ENCODE assay signal across 1 cellular context in the genomic region with DNA sequence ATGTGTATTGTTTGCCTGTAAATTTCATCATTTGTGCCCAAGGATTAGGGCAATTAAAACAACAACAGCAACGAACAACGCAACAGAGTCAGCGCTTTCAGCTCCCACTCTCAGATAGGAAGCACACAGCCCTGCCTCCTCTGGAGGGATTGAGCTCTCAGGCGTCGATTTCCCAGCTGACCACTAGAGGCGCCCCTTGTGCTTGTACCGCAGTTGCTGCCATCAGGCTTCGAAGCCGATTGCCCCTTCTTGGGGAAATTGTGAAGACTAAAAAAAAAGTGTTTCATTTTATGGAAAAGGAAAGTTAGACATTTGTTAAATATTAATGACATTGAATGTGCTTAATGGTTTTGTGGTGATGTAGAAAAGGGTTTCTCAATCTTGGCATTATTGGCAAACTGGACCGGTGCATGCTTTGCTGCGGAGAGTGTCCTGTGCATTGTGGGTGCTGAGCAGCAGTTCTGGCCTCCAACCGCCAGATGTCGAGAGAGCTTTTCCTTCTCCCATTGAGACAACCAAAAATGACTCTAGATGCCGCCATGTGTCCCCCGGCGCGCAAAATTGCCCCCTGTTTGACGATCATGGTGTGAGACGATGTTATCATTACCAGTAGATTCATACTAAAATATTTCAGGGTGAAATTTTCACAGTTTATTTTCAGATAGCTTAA.
TF ChIP-seq lines count a peak whose summit lies in the region.

No MANE protein-coding gene starts in this region.

TF ChIP-seq in GM12878, 131 proteins besides CTCF, POLR2A, EP300 and RAD21:
- TF ChIP-seq, protein P1, sequence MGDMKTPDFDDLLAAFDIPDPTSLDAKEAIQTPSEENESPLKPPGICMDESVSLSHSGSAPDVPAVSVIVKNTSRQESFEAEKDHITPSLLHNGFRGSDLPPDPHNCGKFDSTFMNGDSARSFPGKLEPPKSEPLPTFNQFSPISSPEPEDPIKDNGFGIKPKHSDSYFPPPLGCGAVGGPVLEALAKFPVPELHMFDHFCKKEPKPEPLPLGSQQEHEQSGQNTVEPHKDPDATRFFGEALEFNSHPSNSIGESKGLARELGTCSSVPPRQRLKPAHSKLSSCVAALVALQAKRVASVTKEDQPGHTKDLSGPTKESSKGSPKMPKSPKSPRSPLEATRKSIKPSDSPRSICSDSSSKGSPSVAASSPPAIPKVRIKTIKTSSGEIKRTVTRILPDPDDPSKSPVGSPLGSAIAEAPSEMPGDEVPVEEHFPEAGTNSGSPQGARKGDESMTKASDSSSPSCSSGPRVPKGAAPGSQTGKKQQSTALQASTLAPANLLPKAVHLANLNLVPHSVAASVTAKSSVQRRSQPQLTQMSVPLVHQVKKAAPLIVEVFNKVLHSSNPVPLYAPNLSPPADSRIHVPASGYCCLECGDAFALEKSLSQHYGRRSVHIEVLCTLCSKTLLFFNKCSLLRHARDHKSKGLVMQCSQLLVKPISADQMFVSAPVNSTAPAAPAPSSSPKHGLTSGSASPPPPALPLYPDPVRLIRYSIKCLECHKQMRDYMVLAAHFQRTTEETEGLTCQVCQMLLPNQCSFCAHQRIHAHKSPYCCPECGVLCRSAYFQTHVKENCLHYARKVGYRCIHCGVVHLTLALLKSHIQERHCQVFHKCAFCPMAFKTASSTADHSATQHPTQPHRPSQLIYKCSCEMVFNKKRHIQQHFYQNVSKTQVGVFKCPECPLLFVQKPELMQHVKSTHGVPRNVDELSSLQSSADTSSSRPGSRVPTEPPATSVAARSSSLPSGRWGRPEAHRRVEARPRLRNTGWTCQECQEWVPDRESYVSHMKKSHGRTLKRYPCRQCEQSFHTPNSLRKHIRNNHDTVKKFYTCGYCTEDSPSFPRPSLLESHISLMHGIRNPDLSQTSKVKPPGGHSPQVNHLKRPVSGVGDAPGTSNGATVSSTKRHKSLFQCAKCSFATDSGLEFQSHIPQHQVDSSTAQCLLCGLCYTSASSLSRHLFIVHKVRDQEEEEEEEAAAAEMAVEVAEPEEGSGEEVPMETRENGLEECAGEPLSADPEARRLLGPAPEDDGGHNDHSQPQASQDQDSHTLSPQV (IDR thresholded peaks at IDR 0.05), result no peak
- TF ChIP-seq NRF1 (conservative IDR thresholded peaks at IDR 0.05; ENCODE audit: low read depth, low read length) (no peak), PML (IDR thresholded peaks at IDR 0.05; ENCODE audit: low read length) (no peak), HDAC2 (IDR thresholded peaks at IDR 0.05) (no peak), SMAD5 (IDR thresholded peaks at IDR 0.05; ENCODE audit: low read depth) (no peak), STAT1 (conservative IDR thresholded peaks at IDR 0.05) (no peak)
- TF ChIP-seq, protein P2, sequence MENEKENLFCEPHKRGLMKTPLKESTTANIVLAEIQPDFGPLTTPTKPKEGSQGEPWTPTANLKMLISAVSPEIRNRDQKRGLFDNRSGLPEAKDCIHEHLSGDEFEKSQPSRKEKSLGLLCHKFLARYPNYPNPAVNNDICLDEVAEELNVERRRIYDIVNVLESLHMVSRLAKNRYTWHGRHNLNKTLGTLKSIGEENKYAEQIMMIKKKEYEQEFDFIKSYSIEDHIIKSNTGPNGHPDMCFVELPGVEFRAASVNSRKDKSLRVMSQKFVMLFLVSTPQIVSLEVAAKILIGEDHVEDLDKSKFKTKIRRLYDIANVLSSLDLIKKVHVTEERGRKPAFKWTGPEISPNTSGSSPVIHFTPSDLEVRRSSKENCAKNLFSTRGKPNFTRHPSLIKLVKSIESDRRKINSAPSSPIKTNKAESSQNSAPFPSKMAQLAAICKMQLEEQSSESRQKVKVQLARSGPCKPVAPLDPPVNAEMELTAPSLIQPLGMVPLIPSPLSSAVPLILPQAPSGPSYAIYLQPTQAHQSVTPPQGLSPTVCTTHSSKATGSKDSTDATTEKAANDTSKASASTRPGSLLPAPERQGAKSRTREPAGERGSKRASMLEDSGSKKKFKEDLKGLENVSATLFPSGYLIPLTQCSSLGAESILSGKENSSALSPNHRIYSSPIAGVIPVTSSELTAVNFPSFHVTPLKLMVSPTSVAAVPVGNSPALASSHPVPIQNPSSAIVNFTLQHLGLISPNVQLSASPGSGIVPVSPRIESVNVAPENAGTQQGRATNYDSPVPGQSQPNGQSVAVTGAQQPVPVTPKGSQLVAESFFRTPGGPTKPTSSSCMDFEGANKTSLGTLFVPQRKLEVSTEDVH (IDR thresholded peaks at IDR 0.05; ENCODE audit: low read depth, partially characterized antibody), result no peak
- TF ChIP-seq, protein P3, sequence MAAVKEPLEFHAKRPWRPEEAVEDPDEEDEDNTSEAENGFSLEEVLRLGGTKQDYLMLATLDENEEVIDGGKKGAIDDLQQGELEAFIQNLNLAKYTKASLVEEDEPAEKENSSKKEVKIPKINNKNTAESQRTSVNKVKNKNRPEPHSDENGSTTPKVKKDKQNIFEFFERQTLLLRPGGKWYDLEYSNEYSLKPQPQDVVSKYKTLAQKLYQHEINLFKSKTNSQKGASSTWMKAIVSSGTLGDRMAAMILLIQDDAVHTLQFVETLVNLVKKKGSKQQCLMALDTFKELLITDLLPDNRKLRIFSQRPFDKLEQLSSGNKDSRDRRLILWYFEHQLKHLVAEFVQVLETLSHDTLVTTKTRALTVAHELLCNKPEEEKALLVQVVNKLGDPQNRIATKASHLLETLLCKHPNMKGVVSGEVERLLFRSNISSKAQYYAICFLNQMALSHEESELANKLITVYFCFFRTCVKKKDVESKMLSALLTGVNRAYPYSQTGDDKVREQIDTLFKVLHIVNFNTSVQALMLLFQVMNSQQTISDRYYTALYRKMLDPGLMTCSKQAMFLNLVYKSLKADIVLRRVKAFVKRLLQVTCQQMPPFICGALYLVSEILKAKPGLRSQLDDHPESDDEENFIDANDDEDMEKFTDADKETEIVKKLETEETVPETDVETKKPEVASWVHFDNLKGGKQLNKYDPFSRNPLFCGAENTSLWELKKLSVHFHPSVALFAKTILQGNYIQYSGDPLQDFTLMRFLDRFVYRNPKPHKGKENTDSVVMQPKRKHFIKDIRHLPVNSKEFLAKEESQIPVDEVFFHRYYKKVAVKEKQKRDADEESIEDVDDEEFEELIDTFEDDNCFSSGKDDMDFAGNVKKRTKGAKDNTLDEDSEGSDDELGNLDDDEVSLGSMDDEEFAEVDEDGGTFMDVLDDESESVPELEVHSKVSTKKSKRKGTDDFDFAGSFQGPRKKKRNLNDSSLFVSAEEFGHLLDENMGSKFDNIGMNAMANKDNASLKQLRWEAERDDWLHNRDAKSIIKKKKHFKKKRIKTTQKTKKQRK (IDR thresholded peaks at IDR 0.05; ENCODE audit: low read depth, low read length), result no peak
